In genomic region chr17:5419959-5420653, GRCh38 we compare ENCODE assay signal across 8 cellular contexts. TPM values are rescaled to one million over a fixed set of nuclear protein-coding genes. Genes with fewer than 3 reads are reported as not detected.
DNase-seq lines count a peak whose midpoint lies in the region; ATAC-seq lines count a peak whose summit lies in the region.

Gene RPAIN, plus strand, starts transcription at chr17:5420182. Its CDS starts 29 bp downstream, at chr17:5420211.

- no peaks in the 10 kb centered on the region for H3K27me3 Mint-ChIP-seq in activated CD4-positive, alpha-beta memory T cell treated with anti-CD3 and anti-CD28 coated beads for 36 hours

- H3K9me3 Mint-ChIP-seq in activated CD4-positive, alpha-beta memory T cell treated with anti-CD3 and anti-CD28 coated beads for 36 hours: no peaks in the 10 kb centered on the region

- WGBS in mesendoderm (ENCODE audit: extremely low coverage, insufficient coverage, low lambda C conversion rate): no CpG with 5 or more reads among the region's 41 CpGs

- H3K27ac ChIP-seq in effector memory CD4-positive, alpha-beta T cell (ENCODE audit: insufficient read depth, low read length, poor library complexity, severe bottlenecking): peak within 1 kb of the TSS; percentile 94
- peak within 1 kb of the TSS; percentile 45 for H3K27ac ChIP-seq in mesendoderm (ENCODE audit: low read depth, low read length)

- no peak within 1 kb of the TSS for H2AK5ac ChIP-seq in mesendoderm (ENCODE audit: low read length)

- peak within 1 kb of the TSS; percentile 78 for H3K4ac ChIP-seq in mesendoderm (ENCODE audit: low read depth, low read length)

- H3K18ac ChIP-seq in mesendoderm (ENCODE audit: low read length): no peak within 1 kb of the TSS

- H4K8ac ChIP-seq in mesendoderm (ENCODE audit: low read depth, low read length): no peak within 1 kb of the TSS

- intact Hi-C loops in activated CD4-positive, alpha-beta memory T cell treated with anti-CD3 and anti-CD28 coated beads for 36 hours (cut with micrococcal nuclease): loop anchor here (1.0 to 5.0 kb wide), 6 partner anchors 19 to 473 kb away; partner anchors contain the start of genes C1QBP, DERL2, DHX33 and MIS12

- H3K36me3 ChIP-seq in effector memory CD4-positive, alpha-beta T cell (ENCODE audit: control insufficient read depth, insufficient read depth, low read length): peaks cover 47% of the 10 kb centered on the region
- H3K36me3 ChIP-seq in mesendoderm (ENCODE audit: control insufficient read depth, insufficient read depth, low read length): peaks cover 2% of the 10 kb centered on the region

- no peaks in the 10 kb centered on the region for H3K9me3 ChIP-seq in effector memory CD4-positive, alpha-beta T cell (ENCODE audit: control insufficient read depth, low read length)

- peak within 1 kb of the TSS; percentile 78 for H3K4me3 ChIP-seq in effector memory CD4-positive, alpha-beta T cell (ENCODE audit: insufficient read depth, low read depth, low read length, poor library complexity, severe bottlenecking)
- peak within 1 kb of the TSS; percentile 96 for H3K4me3 ChIP-seq in mesendoderm (ENCODE audit: low read length)

- ATAC-seq in GM19328 (IDR thresholded peaks at IDR 0.05; ENCODE audit: unreplicated experiment) (peak; percentile 51), HG03469 (IDR thresholded peaks at IDR 0.05; ENCODE audit: unreplicated experiment) (peak; percentile 15)

- peak within 1 kb of the TSS; percentile 99 for H3K4me3 Mint-ChIP-seq in activated CD4-positive, alpha-beta memory T cell treated with anti-CD3 and anti-CD28 coated beads for 36 hours

- peak within 1 kb of the TSS; percentile 91 for H3K23ac ChIP-seq in mesendoderm (ENCODE audit: low read length)

- no peak within 1 kb of the TSS for H2BK15ac ChIP-seq in mesendoderm (replicated peaks; ENCODE audit: low read depth)

- no peak within 1 kb of the TSS for H2BK120ac ChIP-seq in mesendoderm (ENCODE audit: low read depth, low read length)

- peaks cover 6% of the 10 kb centered on the region for H3K4me1 ChIP-seq in effector memory CD4-positive, alpha-beta T cell (ENCODE audit: control insufficient read depth, insufficient read depth, low read length, poor library complexity, severe bottlenecking)
- H3K4me1 ChIP-seq in mesendoderm (ENCODE audit: control insufficient read depth, low read depth, low read length): no peaks in the 10 kb centered on the region

- H4K5ac ChIP-seq in mesendoderm (ENCODE audit: low read length): no peak within 1 kb of the TSS

- CTCF ChIA-PET in activated CD4-positive, alpha-beta memory T cell treated with anti-CD3 and anti-CD28 coated beads for 36 hours (lab: Charles Lee): interaction anchor here (0.9 to 3.1 kb wide), 3 partner anchors 19 to 20 kb away, joined by 5 to 26 read pairs (median 17); partner anchors contain the start of gene C1QBP

- H3K27me3 ChIP-seq in effector memory CD4-positive, alpha-beta T cell (replicated peaks; ENCODE audit: control insufficient read depth, insufficient read depth, low read length, poor library complexity, severe bottlenecking): no peaks in the 10 kb centered on the region
- no peaks in the 10 kb centered on the region for H3K27me3 ChIP-seq in mesendoderm (ENCODE audit: insufficient read depth, low read length, poor library complexity)

- H2BK5ac ChIP-seq in mesendoderm (ENCODE audit: low read length): peak within 1 kb of the TSS; percentile 69

- peak within 1 kb of the TSS; percentile 97 for H3K4me2 ChIP-seq in mesendoderm (ENCODE audit: low read length)

- POLR2A ChIA-PET in activated CD4-positive, alpha-beta memory T cell treated with anti-CD3 and anti-CD28 coated beads for 36 hours (lab: Charles Lee): interaction anchor here (1.0 to 2.4 kb wide), 6 partner anchors 9 to 66 kb away, joined by 4 to 30 read pairs (median 6); partner anchors contain the start of genes C1QBP, DERL2 and MIS12

- peaks cover 6% of the 10 kb centered on the region for H3K79me1 ChIP-seq in mesendoderm (ENCODE audit: low read length)

- H3K27ac Mint-ChIP-seq in activated CD4-positive, alpha-beta memory T cell treated with anti-CD3 and anti-CD28 coated beads for 36 hours: peak within 1 kb of the TSS; percentile 98

- H3K79me2 ChIP-seq in mesendoderm (ENCODE audit: control insufficient read depth, insufficient read depth, low read length): peaks cover 44% of the 10 kb centered on the region

- H3K4me1 Mint-ChIP-seq in activated CD4-positive, alpha-beta memory T cell treated with anti-CD3 and anti-CD28 coated beads for 36 hours (ENCODE audit: low read depth): peaks cover 50% of the 10 kb centered on the region

- DNase-seq in C1 segment of cervical spinal cord (lab: John Stamatoyannopoulos, UW) (peak; percentile 68 to 98 (median 96)), NCI-H774 (lab: John Stamatoyannopoulos, UW) (peak; percentile 73), mesendoderm (peak; percentile 95)
- peak; percentile 93 for DNase-seq in activated CD4-positive, alpha-beta memory T cell treated with anti-CD3 and anti-CD28 coated beads for 36 hours
- peak; percentile 79 to 82 (median 80) for DNase-seq in effector memory CD4-positive, alpha-beta T cell
- peak; percentile 61 for DNase-seq in stimulated activated CD8-positive, alpha-beta memory T cell treated with anti-CD3 and anti-CD28 coated beads, Interleukin-15, amount 100 ng/mL, for 24 hours (ENCODE audit: low read depth)

- peak within 1 kb of the TSS; percentile 95 for H3K9ac ChIP-seq in mesendoderm (ENCODE audit: low read length)

- H3K56ac ChIP-seq in mesendoderm (ENCODE audit: low read length): peak within 1 kb of the TSS; percentile 99

- H3K36me3 Mint-ChIP-seq in activated CD4-positive, alpha-beta memory T cell treated with anti-CD3 and anti-CD28 coated beads for 36 hours: peaks cover 40% of the 10 kb centered on the region

RNA-seq across cellular contexts. Expression of gene RPAIN, which starts in this region (rescaled TPM):
- total RNA-seq in activated CD4-positive, alpha-beta memory T cell treated with anti-CD3 and anti-CD28 coated beads for 36 hours: 10 to 100 TPM; 51.7 to 53.4 TPM
- polyA plus RNA-seq in mesendoderm (2013, experiment 1 of 2): 44.4 TPM
- 43.1 TPM for polyA plus RNA-seq in mesendoderm (2013, experiment 2 of 2)

Comparison
In these comparisons a context has a peak if more than half of its experiments do, and no peak if none do; other contexts are left out.
1. Peak in every context shown above with its lines: DNase-seq, ATAC-seq, H3K4me3 ChIP-seq and H3K27ac ChIP-seq.